ENCODE assay signal across 38 cellular contexts in the genomic region with DNA sequence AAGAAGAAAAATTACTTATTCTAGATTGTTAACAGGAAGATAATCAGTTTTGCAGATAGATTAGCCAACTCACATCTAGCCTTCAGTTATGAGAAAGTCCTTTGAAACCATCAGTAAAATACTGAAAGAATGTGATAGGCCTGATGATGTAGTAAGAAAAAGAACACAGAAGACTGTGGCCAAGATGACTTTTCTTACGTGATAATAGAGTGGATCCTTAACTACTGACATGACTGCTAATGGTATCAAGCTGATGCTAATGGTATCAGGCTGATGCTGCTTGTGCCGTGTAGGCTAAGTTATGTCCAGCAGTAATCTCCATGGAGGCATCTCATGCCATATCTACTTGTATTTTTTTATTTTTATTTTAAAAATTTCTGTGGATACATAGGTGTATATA.
"Had no signal": no experiment of that assay in that cellular context is flagged by ENCODE, and none has a peak within 500 bp of the region (broad histone marks: within the 10 kb centered on the region; RNA-seq: fewer than 3 reads in every experiment).

No MANE protein-coding gene starts in this region.

- H3K36me3 ChIP-seq: cardiac muscle cell had no signal

- H3K4me3 ChIP-seq: ascending aorta, cardiac muscle cell had no signal

- H3K27me3 ChIP-seq: ascending aorta, cardiac muscle cell had no signal

- H3K9me3 Mint-ChIP-seq: activated CD4-positive, alpha-beta memory T cell treated with anti-CD3 and anti-CD28 coated beads for 36 hours; activated CD4-positive, alpha-beta T cell treated with anti-CD3 and anti-CD28 coated beads, Interleukin-2, amount 10 ng/mL, durations not matched to agents 24 days and 14 days; activated CD8-positive, alpha-beta T cell treated with anti-CD3 and anti-CD28 coated beads for 36 hours; activated naive CD4-positive, alpha-beta T cell treated with anti-CD3 and anti-CD28 coated beads, Interleukin-2, amount 10 ng/mL, durations not matched to agents 7 days and 5 days; activated naive CD4-positive, alpha-beta T cell treated with anti-CD3 and anti-CD28 coated beads, Interleukin-2, amount 50 U/mL, for 24 hours; activated naive CD8-positive, alpha-beta T cell treated with anti-CD3 and anti-CD28 coated beads, Interleukin-2, amount 10 ng/mL, durations not matched to agents 7 days and 5 days; activated naive CD8-positive, alpha-beta T cell treated with anti-CD3 and anti-CD28 coated beads, Interleukin-2, amount 50 U/mL, for 24 hours; activated T-cell treated with anti-CD3 and anti-CD28 coated beads, Interleukin-2, amount 50 U/mL, for 4 hours; activated T-cell treated with anti-CD3 and anti-CD28 coated beads, Interleukin-2, amount 50 U/mL, for 72 hours; activated T-helper 1 cell treated with anti-CD3 and anti-CD28 coated beads, Interleukin-12 subunit alpha, Interleukin-12 subunit beta, Interleukin-2, Interleukin-4 antibody, amounts not matched to agents 30 ng/mL and 10 ng/mL and 1 ng/mL, durations not matched to agents 14 hours and 24 hours and 36 hours; activated T-helper 2 cell treated with anti-CD3 and anti-CD28 coated beads, Interferon-gamma antibody, Interleukin-2, Interleukin-4, amounts not matched to agents 10 μg/mL and 5 μg/mL and 100 μg/mL, durations not matched to agents 14 hours and 24 hours and 36 hours; central memory CD8-positive, alpha-beta T cell; T-helper 1 cell treated with Interleukin-12 subunit alpha and Interleukin-12 subunit beta and Interleukin-4 antibody, amounts not matched to agents 30 μg/mL and 1 μg/mL, for 36 hours; T-helper 2 cell treated with Interferon-gamma antibody and Interleukin-4, amounts not matched to agents 5 μg/mL and 100 μg/mL, for 36 hours had no signal

- H3K27ac ChIP-seq: ascending aorta, cardiac muscle cell, VCaP had no signal

- FAIRE-seq: bronchial epithelial cell, TTC549 had no signal

- H3K9me3 ChIP-seq: ascending aorta had no signal

- H3K4me1 ChIP-seq: ascending aorta had no signal

- ATAC-seq: activated CD8-positive, alpha-beta T cell treated with anti-CD3 and anti-CD28 coated beads for 36 hours; activated naive CD8-positive, alpha-beta T cell treated with anti-CD3 and anti-CD28 coated beads, Interleukin-2, amount 50 U/mL, for 24 hours; activated T-cell treated with anti-CD3 and anti-CD28 coated beads, Interleukin-2, amount 50 U/mL, for 4 hours had no signal

- DNase-seq: activated B cell treated with CpG ODN at 0.5 μM for 24 hours; activated CD4-positive, alpha-beta memory T cell treated with anti-CD3 and anti-CD28 coated beads for 36 hours; activated CD4-positive, alpha-beta T cell treated with anti-CD3 and anti-CD28 coated beads for 4 hours; activated CD4-positive, alpha-beta T cell treated with anti-CD3 and anti-CD28 coated beads, Interleukin-2, amount 10 ng/mL, durations not matched to agents 24 days and 14 days; activated CD4-positive, alpha-beta T cell treated with anti-CD3 and anti-CD28 coated beads, Interleukin-2, amount 50 U/mL, for 1 hour; activated CD4-positive, alpha-beta T cell treated with anti-CD3 and anti-CD28 coated beads, Interleukin-2, amount 50 U/mL, for 4 hours; activated CD4-positive, CD25-positive, alpha-beta regulatory T cell treated with anti-CD3 and anti-CD28 coated beads, Interleukin-2, amount 50 U/mL, for 72 hours; activated CD8-positive, alpha-beta memory T cell treated with anti-CD3 and anti-CD28 coated beads, Interleukin-2, amount 50 U/mL, for 4 hours; activated CD8-positive, alpha-beta T cell treated with anti-CD3 and anti-CD28 coated beads for 36 hours; activated effector memory CD4-positive, alpha-beta T cell treated with Interleukin-2 at 50 U/mL for 16 hours; activated gamma-delta T cell; activated naive CD4-positive, alpha-beta T cell treated with anti-CD3 and anti-CD28 coated beads, Interleukin-2, amount 10 ng/mL, durations not matched to agents 7 days and 5 days; activated naive CD4-positive, alpha-beta T cell treated with Interleukin-2 at 50 U/mL for 16 hours; activated naive CD8-positive, alpha-beta T cell treated with anti-CD3 and anti-CD28 coated beads, Interleukin-2, amount 10 ng/mL, durations not matched to agents 7 days and 5 days; activated naive CD8-positive, alpha-beta T cell treated with anti-CD3 and anti-CD28 coated beads, Interleukin-2, amount 50 U/mL, for 24 hours; activated T-cell treated with anti-CD3 and anti-CD28 coated beads for 4 hours; activated T-cell treated with anti-CD3 and anti-CD28 coated beads, Interleukin-2, amount 50 U/mL, for 1 hour; activated T-cell treated with anti-CD3 and anti-CD28 coated beads, Interleukin-2, amount 50 U/mL, for 4 hours; activated T-cell treated with anti-CD3 and anti-CD28 coated beads, Interleukin-2, amount 50 U/mL, for 72 hours; amygdala; anterior cingulate cortex; caudate nucleus; cerebellar nuclear complex; T-helper 2 cell; T-helper 9 cell had no signal

- H3K27ac Mint-ChIP-seq: activated B cell treated with CpG ODN at 0.5 μM for 24 hours; activated CD4-positive, alpha-beta memory T cell treated with anti-CD3 and anti-CD28 coated beads for 36 hours; activated CD4-positive, alpha-beta T cell treated with anti-CD3 and anti-CD28 coated beads, Interleukin-2, amount 10 ng/mL, durations not matched to agents 24 days and 14 days; activated CD8-positive, alpha-beta T cell treated with anti-CD3 and anti-CD28 coated beads for 36 hours; activated naive CD4-positive, alpha-beta T cell treated with anti-CD3 and anti-CD28 coated beads, Interleukin-2, amount 10 ng/mL, durations not matched to agents 7 days and 5 days; activated naive CD4-positive, alpha-beta T cell treated with anti-CD3 and anti-CD28 coated beads, Interleukin-2, amount 50 U/mL, for 24 hours; activated naive CD8-positive, alpha-beta T cell; activated naive CD8-positive, alpha-beta T cell treated with anti-CD3 and anti-CD28 coated beads, Interleukin-2, amount 10 ng/mL, durations not matched to agents 7 days and 5 days; activated naive CD8-positive, alpha-beta T cell treated with anti-CD3 and anti-CD28 coated beads, Interleukin-2, amount 50 U/mL, for 24 hours; activated T-cell treated with anti-CD3 and anti-CD28 coated beads, Interleukin-2, amount 50 U/mL, for 72 hours; activated T-helper 1 cell treated with anti-CD3 and anti-CD28 coated beads, Interleukin-12 subunit alpha, Interleukin-12 subunit beta, Interleukin-2, Interleukin-4 antibody, amounts not matched to agents 30 ng/mL and 10 ng/mL and 1 ng/mL, durations not matched to agents 14 hours and 24 hours and 36 hours; activated T-helper 2 cell treated with anti-CD3 and anti-CD28 coated beads, Interferon-gamma antibody, Interleukin-2, Interleukin-4, amounts not matched to agents 10 μg/mL and 5 μg/mL and 100 μg/mL, durations not matched to agents 14 hours and 24 hours and 36 hours; brain; T-helper 1 cell treated with Interleukin-12 subunit alpha and Interleukin-12 subunit beta and Interleukin-4 antibody, amounts not matched to agents 30 μg/mL and 1 μg/mL, for 36 hours; T-helper 2 cell treated with Interferon-gamma antibody and Interleukin-4, amounts not matched to agents 5 μg/mL and 100 μg/mL, for 36 hours had no signal

- H3K4me1 Mint-ChIP-seq: activated B cell treated with CpG ODN at 0.5 μM for 24 hours; activated CD4-positive, alpha-beta T cell treated with anti-CD3 and anti-CD28 coated beads, Interleukin-2, amount 10 ng/mL, durations not matched to agents 24 days and 14 days; activated naive CD4-positive, alpha-beta T cell treated with anti-CD3 and anti-CD28 coated beads, Interleukin-2, amount 10 ng/mL, durations not matched to agents 7 days and 5 days; activated naive CD4-positive, alpha-beta T cell treated with anti-CD3 and anti-CD28 coated beads, Interleukin-2, amount 50 U/mL, for 24 hours; activated naive CD8-positive, alpha-beta T cell treated with anti-CD3 and anti-CD28 coated beads, Interleukin-2, amount 50 U/mL, for 24 hours had no signal

- H3K4me3 Mint-ChIP-seq: activated B cell treated with CpG ODN at 0.5 μM for 24 hours; activated CD4-positive, alpha-beta memory T cell treated with anti-CD3 and anti-CD28 coated beads for 36 hours; activated CD4-positive, alpha-beta T cell treated with anti-CD3 and anti-CD28 coated beads, Interleukin-2, amount 10 ng/mL, durations not matched to agents 24 days and 14 days; activated CD8-positive, alpha-beta T cell treated with anti-CD3 and anti-CD28 coated beads for 36 hours; activated naive CD4-positive, alpha-beta T cell treated with anti-CD3 and anti-CD28 coated beads, Interleukin-2, amount 10 ng/mL, durations not matched to agents 7 days and 5 days; activated naive CD4-positive, alpha-beta T cell treated with anti-CD3 and anti-CD28 coated beads, Interleukin-2, amount 50 U/mL, for 24 hours; activated naive CD8-positive, alpha-beta T cell; activated naive CD8-positive, alpha-beta T cell treated with anti-CD3 and anti-CD28 coated beads, Interleukin-2, amount 10 ng/mL, durations not matched to agents 7 days and 5 days; activated naive CD8-positive, alpha-beta T cell treated with anti-CD3 and anti-CD28 coated beads, Interleukin-2, amount 50 U/mL, for 24 hours; activated T-cell treated with anti-CD3 and anti-CD28 coated beads, Interleukin-2, amount 50 U/mL, for 4 hours; activated T-cell treated with anti-CD3 and anti-CD28 coated beads, Interleukin-2, amount 50 U/mL, for 72 hours; activated T-helper 1 cell treated with anti-CD3 and anti-CD28 coated beads, Interleukin-12 subunit alpha, Interleukin-12 subunit beta, Interleukin-2, Interleukin-4 antibody, amounts not matched to agents 30 ng/mL and 10 ng/mL and 1 ng/mL, durations not matched to agents 14 hours and 24 hours and 36 hours; brain; central memory CD8-positive, alpha-beta T cell; T-helper 1 cell treated with Interleukin-12 subunit alpha and Interleukin-12 subunit beta and Interleukin-4 antibody, amounts not matched to agents 30 μg/mL and 1 μg/mL, for 36 hours; T-helper 2 cell treated with Interferon-gamma antibody and Interleukin-4, amounts not matched to agents 5 μg/mL and 100 μg/mL, for 36 hours had no signal

- H3K27me3 Mint-ChIP-seq: activated B cell treated with CpG ODN at 0.5 μM for 24 hours; activated CD4-positive, alpha-beta memory T cell treated with anti-CD3 and anti-CD28 coated beads for 36 hours; activated CD4-positive, alpha-beta T cell treated with anti-CD3 and anti-CD28 coated beads, Interleukin-2, amount 10 ng/mL, durations not matched to agents 24 days and 14 days; activated CD8-positive, alpha-beta T cell treated with anti-CD3 and anti-CD28 coated beads for 36 hours; activated naive CD4-positive, alpha-beta T cell treated with anti-CD3 and anti-CD28 coated beads, Interleukin-2, amount 10 ng/mL, durations not matched to agents 7 days and 5 days; activated naive CD4-positive, alpha-beta T cell treated with anti-CD3 and anti-CD28 coated beads, Interleukin-2, amount 50 U/mL, for 24 hours; activated naive CD8-positive, alpha-beta T cell; activated naive CD8-positive, alpha-beta T cell treated with anti-CD3 and anti-CD28 coated beads, Interleukin-2, amount 10 ng/mL, durations not matched to agents 7 days and 5 days; activated naive CD8-positive, alpha-beta T cell treated with anti-CD3 and anti-CD28 coated beads, Interleukin-2, amount 50 U/mL, for 24 hours; brain; central memory CD8-positive, alpha-beta T cell had no signal
